ENCODE assay signal across 8 cellular contexts in the genomic region with DNA sequence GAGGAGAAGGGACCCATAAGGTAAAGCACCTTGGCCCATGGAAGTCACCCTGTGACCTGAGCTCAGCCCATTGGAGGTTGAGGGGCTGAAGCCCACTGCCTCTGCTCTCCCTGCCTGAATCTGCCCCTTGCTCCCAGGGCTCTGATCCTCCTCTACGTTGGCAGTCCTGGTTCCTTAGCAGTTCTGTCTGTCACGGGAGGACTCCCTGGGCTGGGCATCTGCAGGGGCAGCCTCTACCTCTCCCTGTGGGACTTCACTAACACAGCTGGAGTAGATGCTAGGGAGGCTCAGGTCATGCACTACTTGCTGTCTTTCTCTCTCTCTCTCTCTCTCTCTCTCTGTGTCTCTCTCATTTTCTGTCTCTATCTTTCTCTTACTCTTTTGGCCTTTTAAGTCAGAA. TPM values are rescaled to one million over a fixed set of nuclear protein-coding genes. Genes with fewer than 3 reads are reported as not detected.
DNase-seq lines count a peak whose midpoint lies in the region; ATAC-seq and TF ChIP-seq lines count a peak whose summit lies in the region.
"Had no signal": no experiment of that assay in that cellular context is flagged by ENCODE, and none has a peak within 500 bp of the region (broad histone marks: within the 10 kb centered on the region; RNA-seq: fewer than 3 reads in every experiment).

No MANE protein-coding gene starts in this region.

- H3K27me3 Mint-ChIP-seq in IgD-negative memory B cell, result no peaks in the 10 kb centered on the region

- H3K4me3 ChIP-seq in H7 (ENCODE audit: insufficient read depth, low read depth, low read length), result no peak overlapping the region
- H3K4me3 ChIP-seq in neutrophil (ENCODE audit: low read depth in 1 of 2, low read length in 1 of 2), result no peak overlapping the region

- H3K4me3 Mint-ChIP-seq in IgD-negative memory B cell, result peak overlapping the region in 3 of 4 donors; percentile 61 to 88 (median 73)

- ATAC-seq in GM18907 (IDR thresholded peaks at IDR 0.05; ENCODE audit: unreplicated experiment), result peak; percentile 33

- H3K4me1 ChIP-seq in neutrophil (ENCODE audit: control insufficient read depth in 1 of 2, insufficient read depth in 1 of 2, low read depth in 1 of 2, low read length in 1 of 2), result peaks cover 50 to 58% of the 10 kb centered on the region in 2 experiments

- no peaks in the 10 kb centered on the region for H3K9me3 ChIP-seq in neutrophil

- peaks cover 43 to 52% (median 50%) of the 10 kb centered on the region in 3 donors for H3K4me1 Mint-ChIP-seq in IgD-negative memory B cell

- H3K27ac Mint-ChIP-seq in IgD-negative memory B cell, result peak overlapping the region; percentile 86 to 96 (median 88)

- H3K36me3 Mint-ChIP-seq in IgD-negative memory B cell, result peaks cover 6% of the 10 kb centered on the region

- no peak for TF ChIP-seq CTCF in neutrophil (IDR thresholded peaks at IDR 0.05)

- H3K9me3 Mint-ChIP-seq in IgD-negative memory B cell, result no peaks in the 10 kb centered on the region

- H3K27me3 ChIP-seq in H7 (ENCODE audit: control insufficient read depth, insufficient read depth, low read length) (no peaks in the 10 kb centered on the region), neutrophil (no peaks in the 10 kb centered on the region)

- H3K36me3 ChIP-seq in H7 (replicated peaks; ENCODE audit: control insufficient read depth, insufficient read depth, low read length), result no peaks in the 10 kb centered on the region
- H3K36me3 ChIP-seq in neutrophil, result no peaks in the 10 kb centered on the region

- peak; percentile 12 for DNase-seq in H7
- no peak for DNase-seq in NCI-H2196 (lab: John Stamatoyannopoulos, UW; ENCODE audit: unreplicated experiment)
- no peak for DNase-seq in GF-D8 (lab: John Stamatoyannopoulos, UW)
- no peak for DNase-seq in C1 segment of cervical spinal cord (lab: John Stamatoyannopoulos, UW)
- DNase-seq: NCI-H69 had no signal

- peak overlapping the region; percentile 47 for H3K27ac ChIP-seq in neutrophil

RNA-seq across cellular contexts. Expression of a gene that starts 8.7 kb away (rescaled TPM):
- 68.5 and 92.9 TPM in 2 replicates for total RNA-seq in H7 (2014; rRNA removed; shearing (Covaris generic))
- polyA plus RNA-seq in IgD-negative memory B cell, result 111 TPM
